ENCODE assay signal across 10 cellular contexts in the genomic region with DNA sequence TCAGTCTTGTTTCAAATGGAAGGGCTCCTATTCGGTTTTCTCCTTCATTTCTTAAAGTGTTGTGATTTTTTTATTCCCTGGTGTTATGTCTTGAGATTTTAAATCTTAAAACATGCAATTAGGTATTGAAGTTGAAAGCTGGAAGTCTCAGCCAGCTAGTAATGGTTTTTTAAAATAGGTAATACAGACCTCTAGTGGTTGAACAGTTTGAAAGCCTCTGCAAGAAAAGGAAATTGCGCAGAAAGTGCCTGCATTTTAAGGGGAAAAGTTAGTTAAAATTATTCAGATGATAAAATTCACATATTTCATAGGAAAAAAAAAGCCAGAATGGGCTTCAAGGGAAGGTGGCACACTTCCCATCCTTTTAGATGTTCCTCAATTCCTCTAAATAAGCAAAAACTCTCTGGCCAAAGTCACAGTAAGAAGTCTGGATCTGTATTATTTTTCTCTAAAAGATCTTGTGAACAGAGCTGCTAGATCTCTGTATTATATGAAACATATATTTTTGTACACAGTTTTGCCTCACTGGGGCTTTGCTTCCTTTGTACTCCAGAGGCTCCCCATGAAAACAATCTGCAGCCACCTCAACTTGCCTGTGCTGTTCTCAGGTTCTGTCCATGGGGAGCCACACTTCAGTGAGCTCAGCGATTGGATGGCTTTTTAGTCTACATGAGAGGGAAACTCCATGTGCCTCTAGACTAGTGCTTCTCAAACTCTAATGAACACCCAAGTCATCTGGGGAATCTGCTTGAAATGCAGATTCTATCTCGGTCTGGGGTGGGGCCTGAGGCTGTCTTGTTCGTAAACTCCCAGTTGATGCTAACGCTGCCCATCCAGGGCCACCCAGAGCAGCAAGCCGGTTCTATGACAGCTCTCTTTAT. TPM values are rescaled to one million over a fixed set of nuclear protein-coding genes. Genes with fewer than 3 reads are reported as not detected.
DNase-seq lines count a peak whose midpoint lies in the region; ATAC-seq and TF ChIP-seq lines count a peak whose summit lies in the region.
"Had no signal": no experiment of that assay in that cellular context is flagged by ENCODE, and none has a peak within 500 bp of the region (broad histone marks: within the 10 kb centered on the region; RNA-seq: fewer than 3 reads in every experiment).

No MANE protein-coding gene starts in this region.

- no peaks in the 10 kb centered on the region for H3F3A ChIP-seq in Loucy (ENCODE audit: low read depth)

- peaks cover 9% of the 10 kb centered on the region for H3K4me1 Mint-ChIP-seq in chondrocyte (ENCODE audit: low read depth)
- H3K4me1 Mint-ChIP-seq in osteocyte (ENCODE audit: unreplicated experiment) = peaks cover 10% of the 10 kb centered on the region
- H3K4me1 Mint-ChIP-seq in activated T-helper 17 cell treated with anti-CD3 and anti-CD28 coated beads, Interleukin-2, amount 50 U/mL, for 72 hours = no peaks in the 10 kb centered on the region
- H3K4me1 Mint-ChIP-seq: activated naive CD8-positive, alpha-beta T cell treated with anti-CD3 and anti-CD28 coated beads, Interleukin-2, amount 10 ng/mL, durations not matched to agents 7 days and 5 days had no signal

- no peak for ATAC-seq in activated T-helper 17 cell treated with anti-CD3 and anti-CD28 coated beads, Interleukin-2, amount 50 U/mL, for 72 hours (replicated peaks)
- ATAC-seq in HG03460 (IDR thresholded peaks at IDR 0.05; ENCODE audit: unreplicated experiment) (no peak), GM18517 (IDR thresholded peaks at IDR 0.05; ENCODE audit: unreplicated experiment) (no peak)

- TF ChIP-seq CTCF in Loucy (conservative IDR thresholded peaks at IDR 0.05; ENCODE audit: low read length) = peak; percentile 78
- peak; percentile 87 for TF ChIP-seq CTCF in chondrocyte (IDR thresholded peaks at IDR 0.05)
- peak; percentile 72 for TF ChIP-seq CTCF in osteocyte (IDR thresholded peaks at IDR 0.05)

- H3K4me2 ChIP-seq in Loucy (ENCODE audit: low read depth, low read length, poor library complexity, severe bottlenecking) = no peak overlapping the region

- H3K36me3 ChIP-seq in Loucy (ENCODE audit: insufficient read depth, low read length) = no peaks in the 10 kb centered on the region

- H3K27ac Mint-ChIP-seq in chondrocyte (ENCODE audit: unreplicated experiment) (no peak overlapping the region), osteocyte (ENCODE audit: unreplicated experiment) (no peak overlapping the region)
- no peak overlapping the region for H3K27ac Mint-ChIP-seq in activated T-helper 17 cell treated with anti-CD3 and anti-CD28 coated beads, Interleukin-2, amount 50 U/mL, for 72 hours
- H3K27ac Mint-ChIP-seq: activated naive CD8-positive, alpha-beta T cell treated with anti-CD3 and anti-CD28 coated beads, Interleukin-2, amount 10 ng/mL, durations not matched to agents 7 days and 5 days had no signal

- H3K9me3 ChIP-seq in Loucy (ENCODE audit: insufficient read depth, low read depth, low read length) = no peaks in the 10 kb centered on the region

- no peaks in the 10 kb centered on the region for H3K9me2 ChIP-seq in Loucy (replicated peaks; ENCODE audit: low read depth, low read length)

- H3K9me3 Mint-ChIP-seq in chondrocyte (ENCODE audit: low read depth) = no peaks in the 10 kb centered on the region
- H3K9me3 Mint-ChIP-seq in osteocyte (ENCODE audit: unreplicated experiment) = no peaks in the 10 kb centered on the region
- H3K9me3 Mint-ChIP-seq in activated T-helper 17 cell treated with anti-CD3 and anti-CD28 coated beads, Interleukin-2, amount 50 U/mL, for 72 hours = no peaks in the 10 kb centered on the region
- H3K9me3 Mint-ChIP-seq: activated naive CD8-positive, alpha-beta T cell treated with anti-CD3 and anti-CD28 coated beads, Interleukin-2, amount 10 ng/mL, durations not matched to agents 7 days and 5 days had no signal

- DNase-seq in EH (ENCODE audit: low read depth) (peak; percentile 36), chondrocyte (ENCODE audit: low spot score) (no peak), osteocyte (ENCODE audit: extremely low spot score, unreplicated experiment) (no peak), NCI-H774 (lab: John Stamatoyannopoulos, UW) (no peak)
- DNase-seq: activated naive CD8-positive, alpha-beta T cell treated with anti-CD3 and anti-CD28 coated beads, Interleukin-2, amount 10 ng/mL, durations not matched to agents 7 days and 5 days; islet precursor cell had no signal

- H4K20me1 ChIP-seq in Loucy (ENCODE audit: insufficient read depth, low read length, poor library complexity, severe bottlenecking) = no peaks in the 10 kb centered on the region

- H3K4me3 Mint-ChIP-seq in chondrocyte (ENCODE audit: unreplicated experiment) (no peak overlapping the region), osteocyte (ENCODE audit: unreplicated experiment) (no peak overlapping the region)
- no peak overlapping the region for H3K4me3 Mint-ChIP-seq in activated T-helper 17 cell treated with anti-CD3 and anti-CD28 coated beads, Interleukin-2, amount 50 U/mL, for 72 hours
- H3K4me3 Mint-ChIP-seq: activated naive CD8-positive, alpha-beta T cell treated with anti-CD3 and anti-CD28 coated beads, Interleukin-2, amount 10 ng/mL, durations not matched to agents 7 days and 5 days had no signal

- peak overlapping the region; percentile 4; the same call in 1 of the 2 replicates for H2AFZ ChIP-seq in Loucy (ENCODE audit: low read length)

- H3K4me3 ChIP-seq in Loucy (ENCODE audit: low read length, poor library complexity, severe bottlenecking) = no peak overlapping the region

- H3K4me1 ChIP-seq in Loucy (ENCODE audit: insufficient read depth, low read length, poor library complexity, severe bottlenecking) = peaks cover 17% of the 10 kb centered on the region

- H3K36me3 Mint-ChIP-seq in chondrocyte (ENCODE audit: low read depth) (no peaks in the 10 kb centered on the region), osteocyte (ENCODE audit: unreplicated experiment) (no peaks in the 10 kb centered on the region)
- H3K36me3 Mint-ChIP-seq in activated T-helper 17 cell treated with anti-CD3 and anti-CD28 coated beads, Interleukin-2, amount 50 U/mL, for 72 hours (ENCODE audit: low read depth) = no peaks in the 10 kb centered on the region
- H3K36me3 Mint-ChIP-seq: activated naive CD8-positive, alpha-beta T cell treated with anti-CD3 and anti-CD28 coated beads, Interleukin-2, amount 10 ng/mL, durations not matched to agents 7 days and 5 days had no signal

- no peak overlapping the region for H3K9ac ChIP-seq in Loucy (ENCODE audit: low read depth, low read length, poor library complexity, severe bottlenecking)

- H3K27me3 Mint-ChIP-seq in chondrocyte (ENCODE audit: low read depth) (no peaks in the 10 kb centered on the region), osteocyte (ENCODE audit: unreplicated experiment) (no peaks in the 10 kb centered on the region)
- no peaks in the 10 kb centered on the region for H3K27me3 Mint-ChIP-seq in activated T-helper 17 cell treated with anti-CD3 and anti-CD28 coated beads, Interleukin-2, amount 50 U/mL, for 72 hours
- H3K27me3 Mint-ChIP-seq: activated naive CD8-positive, alpha-beta T cell treated with anti-CD3 and anti-CD28 coated beads, Interleukin-2, amount 10 ng/mL, durations not matched to agents 7 days and 5 days had no signal

- H3K79me2 ChIP-seq in Loucy (ENCODE audit: insufficient read depth, low read length) = no peaks in the 10 kb centered on the region

- H3K27me3 ChIP-seq in Loucy (ENCODE audit: insufficient read depth, low read length, poor library complexity, severe bottlenecking) = no peaks in the 10 kb centered on the region

RNA-seq across cellular contexts. Expression of a gene that starts 21.5 kb away (rescaled TPM):
- 2.1 to 2.2 TPM (median 2.1 TPM) in 3 replicates for total RNA-seq in chondrocyte
- 2.0 and 2.1 TPM in 2 replicates for total RNA-seq in osteocyte
- not detected for total RNA-seq in activated T-helper 17 cell treated with anti-CD3 and anti-CD28 coated beads, Interleukin-2, amount 50 U/mL, for 72 hours
- total RNA-seq: activated naive CD8-positive, alpha-beta T cell treated with anti-CD3 and anti-CD28 coated beads, Interleukin-2, amount 10 ng/mL, durations not matched to agents 7 days and 5 days had no signal
